ENCODE assay signal across 1 cellular context in the genomic region with DNA sequence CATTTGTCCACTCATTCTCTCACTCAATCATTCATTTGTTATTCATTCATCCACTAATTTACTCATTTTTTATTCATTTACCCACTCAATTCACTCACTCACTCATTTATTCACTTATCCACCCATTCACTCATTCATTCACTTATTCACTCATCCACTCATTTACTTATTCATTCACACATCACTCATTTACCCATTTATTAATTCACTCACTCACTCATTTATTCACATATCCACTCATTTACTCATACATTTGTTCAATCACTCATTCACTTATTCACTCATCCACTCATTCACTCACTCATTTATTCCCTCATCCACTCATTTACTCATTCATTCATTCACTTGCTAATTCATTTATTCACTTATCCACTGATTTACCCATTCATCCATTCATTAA.
A peak's percentile ranks its signal among the peaks of the same experiment; 100 is the strongest.
TF ChIP-seq lines count a peak whose summit lies in the region.

No MANE protein-coding gene starts in this region.

TF ChIP-seq in HepG2, 621 proteins besides CTCF, POLR2A, EP300 and RAD21:
- TF ChIP-seq ZNF766 (CRISPR knock-in tag; IDR thresholded peaks at IDR 0.05; ENCODE audit: borderline replicate concordance) (no peak), ATF7 (IDR thresholded peaks at IDR 0.05) (peak; percentile 31; the same call in 1 of the 2 replicates), ATF7 (CRISPR knock-in tag; IDR thresholded peaks at IDR 0.05) (no peak), ZNF207 (IDR thresholded peaks at IDR 0.05; ENCODE audit: borderline replicate concordance) (0 out of 2 replicates have a peak, but pooled peaks have one; percentile 83)
- TF ChIP-seq, protein P1, sequence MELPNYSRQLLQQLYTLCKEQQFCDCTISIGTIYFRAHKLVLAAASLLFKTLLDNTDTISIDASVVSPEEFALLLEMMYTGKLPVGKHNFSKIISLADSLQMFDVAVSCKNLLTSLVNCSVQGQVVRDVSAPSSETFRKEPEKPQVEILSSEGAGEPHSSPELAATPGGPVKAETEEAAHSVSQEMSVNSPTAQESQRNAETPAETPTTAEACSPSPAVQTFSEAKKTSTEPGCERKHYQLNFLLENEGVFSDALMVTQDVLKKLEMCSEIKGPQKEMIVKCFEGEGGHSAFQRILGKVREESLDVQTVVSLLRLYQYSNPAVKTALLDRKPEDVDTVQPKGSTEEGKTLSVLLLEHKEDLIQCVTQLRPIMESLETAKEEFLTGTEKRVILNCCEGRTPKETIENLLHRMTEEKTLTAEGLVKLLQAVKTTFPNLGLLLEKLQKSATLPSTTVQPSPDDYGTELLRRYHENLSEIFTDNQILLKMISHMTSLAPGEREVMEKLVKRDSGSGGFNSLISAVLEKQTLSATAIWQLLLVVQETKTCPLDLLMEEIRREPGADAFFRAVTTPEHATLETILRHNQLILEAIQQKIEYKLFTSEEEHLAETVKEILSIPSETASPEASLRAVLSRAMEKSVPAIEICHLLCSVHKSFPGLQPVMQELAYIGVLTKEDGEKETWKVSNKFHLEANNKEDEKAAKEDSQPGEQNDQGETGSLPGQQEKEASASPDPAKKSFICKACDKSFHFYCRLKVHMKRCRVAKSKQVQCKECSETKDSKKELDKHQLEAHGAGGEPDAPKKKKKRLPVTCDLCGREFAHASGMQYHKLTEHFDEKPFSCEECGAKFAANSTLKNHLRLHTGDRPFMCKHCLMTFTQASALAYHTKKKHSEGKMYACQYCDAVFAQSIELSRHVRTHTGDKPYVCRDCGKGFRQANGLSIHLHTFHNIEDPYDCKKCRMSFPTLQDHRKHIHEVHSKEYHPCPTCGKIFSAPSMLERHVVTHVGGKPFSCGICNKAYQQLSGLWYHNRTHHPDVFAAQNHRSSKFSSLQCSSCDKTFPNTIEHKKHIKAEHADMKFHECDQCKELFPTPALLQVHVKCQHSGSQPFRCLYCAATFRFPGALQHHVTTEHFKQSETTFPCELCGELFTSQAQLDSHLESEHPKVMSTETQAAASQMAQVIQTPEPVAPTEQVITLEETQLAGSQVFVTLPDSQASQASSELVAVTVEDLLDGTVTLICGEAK (IDR thresholded peaks at IDR 0.05), result 0 out of 2 replicates have a peak, but pooled peaks have one; percentile 3
- TF ChIP-seq, protein P1 (CRISPR knock-in tag; IDR thresholded peaks at IDR 0.05), result no peak
TF ChIP-seq in HepG2: peak in this region for 3.
